In the genomic region with DNA sequence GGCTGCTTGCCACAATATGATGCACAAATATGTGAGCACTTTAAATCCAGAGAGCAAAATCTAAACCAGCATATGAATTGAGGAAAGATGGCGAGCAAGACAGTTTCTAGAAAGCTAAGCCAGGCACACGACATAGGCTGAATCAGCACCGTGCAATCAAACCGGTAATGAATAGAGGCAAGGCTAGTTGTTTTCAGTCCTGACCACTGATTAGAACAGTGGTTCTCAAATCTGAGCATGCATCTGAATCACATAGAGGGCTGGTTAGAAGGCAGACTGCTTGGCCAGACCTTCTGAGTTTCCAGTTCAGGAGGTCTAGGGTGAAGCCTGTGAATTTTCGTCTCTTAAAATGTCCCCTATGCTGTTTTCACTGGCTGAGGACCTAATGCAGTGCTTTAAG, we compare ENCODE assay signal across 19 cellular contexts.
"Had no signal": no experiment of that assay in that cellular context is flagged by ENCODE, and none has a peak within 500 bp of the region (broad histone marks: within the 10 kb centered on the region; RNA-seq: fewer than 3 reads in every experiment).

No MANE protein-coding gene starts in this region.

- H2AFZ ChIP-seq: hepatocyte had no signal

- H3K4me3 Mint-ChIP-seq: activated CD4-positive, alpha-beta memory T cell treated with anti-CD3 and anti-CD28 coated beads for 36 hours; activated CD4-positive, alpha-beta T cell treated with anti-CD3 and anti-CD28 coated beads for 36 hours; activated T-cell treated with anti-CD3 and anti-CD28 coated beads, Interleukin-2, amount 50 U/mL, for 24 hours; brain; naive B cell; stimulated activated memory B cell treated with anti-CD40 and anti-IgM and Interleukin-4, amounts not matched to agents 10 μg/mL and 1 μg/mL and 100 μg/mL, for 72 hours; T-helper 17 cell had no signal

- H3K27me3 ChIP-seq: colonic mucosa, esophagus squamous epithelium, hepatocyte, left lung, thyroid gland had no signal

- H3K36me3 Mint-ChIP-seq: activated CD4-positive, alpha-beta memory T cell treated with anti-CD3 and anti-CD28 coated beads for 36 hours; brain; naive B cell; stimulated activated memory B cell treated with anti-CD40 and anti-IgM and Interleukin-4, amounts not matched to agents 10 μg/mL and 1 μg/mL and 100 μg/mL, for 72 hours had no signal

- H3K27ac Mint-ChIP-seq: activated CD4-positive, alpha-beta memory T cell treated with anti-CD3 and anti-CD28 coated beads for 36 hours; activated CD4-positive, alpha-beta T cell treated with anti-CD3 and anti-CD28 coated beads for 36 hours; activated T-cell treated with anti-CD3 and anti-CD28 coated beads, Interleukin-2, amount 50 U/mL, for 24 hours; naive B cell; stimulated activated memory B cell treated with anti-CD40 and anti-IgM and Interleukin-4, amounts not matched to agents 10 μg/mL and 1 μg/mL and 100 μg/mL, for 72 hours; T-helper 17 cell had no signal

- DNase-seq: activated CD4-positive, alpha-beta memory T cell treated with anti-CD3 and anti-CD28 coated beads for 36 hours; activated CD4-positive, alpha-beta T cell treated with anti-CD3 and anti-CD28 coated beads for 36 hours; activated naive CD4-positive, alpha-beta T cell treated with anti-CD3 and anti-CD28 coated beads, Interleukin-2, amount 50 U/mL, for 16 hours; activated T-cell treated with anti-CD3 and anti-CD28 coated beads, Interleukin-2, amount 50 U/mL, for 24 hours; central memory CD4-positive, alpha-beta T cell; colonic mucosa; effector CD4-positive, alpha-beta T cell; esophagus squamous epithelium; islet precursor cell; left lung; mammary epithelial cell; naive B cell; posterior cingulate gyrus; retina; T-helper 17 cell; thyroid gland had no signal

- H3K4me1 ChIP-seq: colonic mucosa, esophagus squamous epithelium, left lung, thyroid gland had no signal

- H3K4me1 Mint-ChIP-seq: activated CD4-positive, alpha-beta T cell treated with anti-CD3 and anti-CD28 coated beads for 36 hours; naive B cell; stimulated activated memory B cell treated with anti-CD40 and anti-IgM and Interleukin-4, amounts not matched to agents 10 μg/mL and 1 μg/mL and 100 μg/mL, for 72 hours; T-helper 17 cell had no signal

- H3K27ac ChIP-seq: colonic mucosa, esophagus squamous epithelium, hepatocyte, left lung, thyroid gland had no signal

- H3K27me3 Mint-ChIP-seq: activated CD4-positive, alpha-beta memory T cell treated with anti-CD3 and anti-CD28 coated beads for 36 hours; activated CD4-positive, alpha-beta T cell treated with anti-CD3 and anti-CD28 coated beads for 36 hours; activated T-cell treated with anti-CD3 and anti-CD28 coated beads, Interleukin-2, amount 50 U/mL, for 24 hours; brain; naive B cell; stimulated activated memory B cell treated with anti-CD40 and anti-IgM and Interleukin-4, amounts not matched to agents 10 μg/mL and 1 μg/mL and 100 μg/mL, for 72 hours; T-helper 17 cell had no signal

- H3K4me2 ChIP-seq: hepatocyte had no signal

- H3K4me3 ChIP-seq: colonic mucosa, esophagus squamous epithelium, hepatocyte, left lung, thyroid gland had no signal

- H3K79me2 ChIP-seq: hepatocyte had no signal

- H3K36me3 ChIP-seq: colonic mucosa, esophagus squamous epithelium, left lung, thyroid gland had no signal

- H3K9me3 ChIP-seq: colonic mucosa, esophagus squamous epithelium, left lung, thyroid gland had no signal
